ENCODE assay signal across 17 cellular contexts in the genomic region with DNA sequence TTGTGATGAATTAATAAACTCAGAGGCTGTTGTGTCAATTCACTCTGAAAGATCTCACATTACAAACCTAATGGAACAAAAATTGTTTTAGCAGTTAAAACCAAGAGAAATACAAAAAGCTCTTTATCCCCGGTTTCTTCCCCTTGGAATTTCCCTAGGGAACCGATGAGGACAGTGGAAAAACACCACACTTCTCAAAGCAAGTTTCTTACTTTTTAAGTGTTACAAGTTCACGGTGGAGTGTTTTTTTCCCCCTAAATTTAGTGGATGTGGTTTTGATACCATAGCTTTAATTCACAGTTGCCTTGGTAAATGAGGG. TPM values are rescaled to one million over a fixed set of nuclear protein-coding genes. Genes with fewer than 3 reads are reported as not detected.
DNase-seq lines count a peak whose midpoint lies in the region; ATAC-seq and TF ChIP-seq lines count a peak whose summit lies in the region.
"Had no signal": no experiment of that assay in that cellular context is flagged by ENCODE, and none has a peak within 500 bp of the region (broad histone marks: within the 10 kb centered on the region; RNA-seq: fewer than 3 reads in every experiment).

No MANE protein-coding gene starts in this region.

- POLR2A ChIA-PET in HEK293 (lab: Yijun Ruan, JAX): no interaction called here

- WGBS in mesodermal cell (ENCODE audit: insufficient coverage in 2 of 2), 2 experiments: 83% methylated on average over 1 of the region's 3 CpGs; no CpG with 5 or more reads in 1 of the 2 experiments
- WGBS in transverse colon (ENCODE audit: low coverage in 1 of 2), 2 donors: 75 to 77% methylated on average over 3 of the region's 3 CpGs

- H3K4me1 ChIP-seq in HEK293 (ENCODE audit: control insufficient read depth, insufficient read depth, low read length): peaks cover 27% of the 10 kb centered on the region
- H3K4me1 ChIP-seq in ascending aorta: peaks cover 0 to 12% of the 10 kb centered on the region in 2 donors
- H3K4me1 ChIP-seq in mesodermal cell (ENCODE audit: control insufficient read depth, insufficient read depth, low read length, poor library complexity, severe bottlenecking): peaks cover 49% of the 10 kb centered on the region
- no peaks in the 10 kb centered on the region for H3K4me1 ChIP-seq in transverse colon

- ATAC-seq in HG02840 (IDR thresholded peaks at IDR 0.05; ENCODE audit: low FRiP score, unreplicated experiment) (no peak), GM18502 (IDR thresholded peaks at IDR 0.05; ENCODE audit: poor library complexity, unreplicated experiment) (no peak)
- ATAC-seq: HepG2 had no signal

- DNase-seq in COLO829 (ENCODE audit: low spot score) (peak; percentile 64), ascending aorta (ENCODE audit: low spot score in 2 of 2) (no peak), islet precursor cell (no peak), transverse colon (no peak)
- DNase-seq: DMS79 treated with DMSO at 0.1 percent for 48 hours, KBM-7, NCI-H1105 treated with DMSO at 0.1 percent for 48 hours, NCI-H1694 treated with DMSO at 0.1 percent for 48 hours, NCI-H510A, NCI-H748 treated with DMSO at 0.1 percent for 48 hours, SHP77 treated with DMSO at 0.1 percent for 48 hours had no signal

- H3K4me3 ChIP-seq in HEK293 (ENCODE audit: low read depth, low read length) (no peak overlapping the region), ascending aorta (no peak overlapping the region), mesodermal cell (ENCODE audit: extremely low read depth, insufficient read depth, low read length, poor library complexity, severe bottlenecking) (no peak overlapping the region), transverse colon (no peak overlapping the region)

- in situ Hi-C loops in transverse colon (cut with MboI; ENCODE audit: low pct_ligation_motif_present in 1 of 4, low pct_unique_long_range_greater_than_20kb in 1 of 4, low sequenced_read_pairs in 3 of 4): loop anchor here in 1 of 4 donors (10.0 kb wide), 1 partner anchor 307 kb away; no protein-coding TSS in a partner anchor

- CTCF ChIA-PET in HEK293 (lab: Yijun Ruan, JAX): interaction anchor here (1.3 kb wide), 1 partner anchor 9 kb away, joined by 3 read pairs; no protein-coding TSS in a partner anchor

- TF ChIP-seq CTCF in HEK293 (tag by site-specific recombination; IDR thresholded peaks at IDR 0.05) (no peak), ascending aorta (IDR thresholded peaks at IDR 0.05) (no peak), transverse colon (IDR thresholded peaks at IDR 0.05) (no peak)

- TF ChIP-seq EP300 in transverse colon (IDR thresholded peaks at IDR 0.05; ENCODE audit: low read depth): no peak

- H3K9me3 ChIP-seq in HEK293 (ENCODE audit: control insufficient read depth, insufficient read depth, low read depth, low read length) (no peaks in the 10 kb centered on the region), ascending aorta (no peaks in the 10 kb centered on the region), mesodermal cell (ENCODE audit: control insufficient read depth, low read length) (no peaks in the 10 kb centered on the region), transverse colon (no peaks in the 10 kb centered on the region)

- H3K27me3 ChIP-seq in ascending aorta: no peaks in the 10 kb centered on the region
- H3K27me3 ChIP-seq in transverse colon: no peaks in the 10 kb centered on the region

- H3K27ac ChIP-seq in HEK293 (ENCODE audit: extremely low read depth, low read depth, low read length): no peak overlapping the region
- peak overlapping the region; percentile 2 to 15 for H3K27ac ChIP-seq in ascending aorta
- H3K27ac ChIP-seq in mesodermal cell (ENCODE audit: low read depth, low read length, severe bottlenecking): peak overlapping the region; percentile 89
- H3K27ac ChIP-seq in transverse colon: no peak overlapping the region
- H3K27ac ChIP-seq: C4-2B had no signal

- peaks cover 14 to 15% of the 10 kb centered on the region in 2 experiments; a peak in 2 of 3 replicates for H3K36me3 ChIP-seq in HEK293 (ENCODE audit: control insufficient read depth in 2 of 2, insufficient read depth in 1 of 2, low read length in 2 of 2)
- H3K36me3 ChIP-seq in ascending aorta: peaks cover 9 to 10% of the 10 kb centered on the region in 2 donors
- H3K36me3 ChIP-seq in mesodermal cell (ENCODE audit: control insufficient read depth, insufficient read depth, low read length): peaks cover 21% of the 10 kb centered on the region
- H3K36me3 ChIP-seq in transverse colon: no peaks in the 10 kb centered on the region

- intact Hi-C loops in ascending aorta (cut with DNase I): no loop called here
- intact Hi-C loops in transverse colon (cut with DNase I; ENCODE audit: low total_unique reads): no loop called here

- TF ChIP-seq POLR2A in transverse colon (IDR thresholded peaks at IDR 0.05): no peak

TF ChIP-seq in HEK293, 187 proteins besides CTCF, POLR2A, EP300 and RAD21:
- TF ChIP-seq, protein P1, sequence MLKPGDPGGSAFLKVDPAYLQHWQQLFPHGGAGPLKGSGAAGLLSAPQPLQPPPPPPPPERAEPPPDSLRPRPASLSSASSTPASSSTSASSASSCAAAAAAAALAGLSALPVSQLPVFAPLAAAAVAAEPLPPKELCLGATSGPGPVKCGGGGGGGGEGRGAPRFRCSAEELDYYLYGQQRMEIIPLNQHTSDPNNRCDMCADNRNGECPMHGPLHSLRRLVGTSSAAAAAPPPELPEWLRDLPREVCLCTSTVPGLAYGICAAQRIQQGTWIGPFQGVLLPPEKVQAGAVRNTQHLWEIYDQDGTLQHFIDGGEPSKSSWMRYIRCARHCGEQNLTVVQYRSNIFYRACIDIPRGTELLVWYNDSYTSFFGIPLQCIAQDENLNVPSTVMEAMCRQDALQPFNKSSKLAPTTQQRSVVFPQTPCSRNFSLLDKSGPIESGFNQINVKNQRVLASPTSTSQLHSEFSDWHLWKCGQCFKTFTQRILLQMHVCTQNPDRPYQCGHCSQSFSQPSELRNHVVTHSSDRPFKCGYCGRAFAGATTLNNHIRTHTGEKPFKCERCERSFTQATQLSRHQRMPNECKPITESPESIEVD (tag by site-specific recombination; IDR thresholded peaks at IDR 0.05): peak; percentile 79
- no peak for TF ChIP-seq KLF8 (tag by site-specific recombination; IDR thresholded peaks at IDR 0.05)
TF ChIP-seq in HEK293: peak in this region for 1.

RNA-seq across cellular contexts. Expression of a gene that starts 10.3 kb away (rescaled TPM):
- total RNA-seq in ascending aorta (16.3 TPM), transverse colon (1 to 10 TPM in 2 of 4 donors, under 1 TPM in 1, not detected in 1; 1.00 to 3.7 (median 1.2) TPM)
- 496 TPM for polyA plus RNA-seq in mesodermal cell (2013, experiment 1 of 2)
- 515 TPM for polyA plus RNA-seq in mesodermal cell (2013, experiment 2 of 2)

Comparison
In these comparisons a context has a peak if more than half of its experiments do, and no peak if none do; other contexts are left out.
1. H3K27ac ChIP-seq: peak in ascending aorta (2 of 2) and mesodermal cell (single experiment); none in HEK293 (single experiment) and transverse colon (0 of 4).